ENCODE assay signal across 8 cellular contexts in genomic region chr2:160087854-160088745, GRCh38. TPM values are rescaled to one million over a fixed set of nuclear protein-coding genes. Genes with fewer than 3 reads are reported as not detected.
DNase-seq lines count a peak whose midpoint lies in the region; ATAC-seq and TF ChIP-seq lines count a peak whose summit lies in the region.

No MANE protein-coding gene starts in this region.

- H3K27me3 ChIP-seq in SU-DHL-6 (ENCODE audit: low read length) (no peaks in the 10 kb centered on the region), spleen (replicated peaks in 1 of 7) (no peaks in the 10 kb centered on the region)

- H3F3A ChIP-seq in SU-DHL-6 (ENCODE audit: insufficient read depth): no peaks in the 10 kb centered on the region

- no peaks in the 10 kb centered on the region for H3K79me2 ChIP-seq in SU-DHL-6 (ENCODE audit: insufficient read depth, low read length)

- H3K4me3 ChIP-seq in SU-DHL-6 (ENCODE audit: insufficient read depth, low read length, poor library complexity, severe bottlenecking): no peak overlapping the region
- no peak overlapping the region for H3K4me3 ChIP-seq in spleen

- H3K9ac ChIP-seq in SU-DHL-6 (ENCODE audit: low read length): no peak overlapping the region

- H3K4me2 ChIP-seq in SU-DHL-6 (ENCODE audit: low read depth, low read length, poor library complexity, severe bottlenecking): no peak overlapping the region

- H4K20me1 ChIP-seq in SU-DHL-6 (ENCODE audit: low read depth, low read length): no peaks in the 10 kb centered on the region

- peak; percentile 59 for ATAC-seq in HG03432 (IDR thresholded peaks at IDR 0.05; ENCODE audit: unreplicated experiment)
- no peak for ATAC-seq in GM21447 (IDR thresholded peaks at IDR 0.05; ENCODE audit: unreplicated experiment)
- ATAC-seq in GM21367 (IDR thresholded peaks at IDR 0.05; ENCODE audit: unreplicated experiment): no peak

- peaks cover 22% of the 10 kb centered on the region; the same call in 1 of the 2 replicates for H3K9me3 ChIP-seq in SU-DHL-6 (ENCODE audit: insufficient read depth, low read length)
- peaks cover 11 to 100% (median 99%) of the 10 kb centered on the region in 8 donors for H3K9me3 ChIP-seq in spleen

- no peak overlapping the region for H2AFZ ChIP-seq in SU-DHL-6 (ENCODE audit: low read depth, low read length, severe bottlenecking)

- DNase-seq in EL (peak; percentile 43), kidney tubule cell (ENCODE audit: low spot score) (peak; percentile 26), spleen (no peak), HPDE6-E6E7 (ENCODE audit: extremely low spot score) (no peak)

- no peak overlapping the region for H3K27ac ChIP-seq in SU-DHL-6 (ENCODE audit: low read depth, low read length)
- no peak overlapping the region for H3K27ac ChIP-seq in spleen

- TF ChIP-seq CTCF in SU-DHL-6 (IDR thresholded peaks at IDR 0.05; ENCODE audit: insufficient read depth, low read length, poor library complexity, severe bottlenecking) (peak; percentile 24), spleen (IDR thresholded peaks at IDR 0.05 in 8 of 11, conservative IDR thresholded peaks at IDR 0.05 in 3 of 11) (peak in 1 of 11 experiments; percentile 19)

- no peaks in the 10 kb centered on the region for H3K9me2 ChIP-seq in SU-DHL-6 (replicated peaks; ENCODE audit: insufficient read depth, low read length)

- TF ChIP-seq POLR2A in spleen (IDR thresholded peaks at IDR 0.05): no peak

- WGBS in spleen, 5 donors: 75 to 86% (median 77%) methylated on average over 4 of the region's 4 CpGs

- intact Hi-C loops in spleen (cut with DNase I; ENCODE audit: low total_unique reads): no loop called here

- no peaks in the 10 kb centered on the region for H3K4me1 ChIP-seq in spleen

- H3K36me3 ChIP-seq in SU-DHL-6 (ENCODE audit: low read length): no peaks in the 10 kb centered on the region
- no peaks in the 10 kb centered on the region for H3K36me3 ChIP-seq in spleen

RNA-seq across cellular contexts. Expression of gene PLA2R1, which starts 25.7 kb away (rescaled TPM):
- total RNA-seq in spleen: 10 to 100 TPM in 5 of 7 donors, 1 to 10 TPM in 2; 8.2 to 17.0 (median 11.1) TPM
- 1 to 10 TPM; 1.3 to 2.2 (median 1.8) TPM for polyA plus RNA-seq in spleen

Comparison
In these comparisons a context has a peak if more than half of its experiments do, and no peak if none do; other contexts are left out.
1. DNase-seq: peak in EL (single experiment) and kidney tubule cell (single experiment); none in spleen (single experiment) and HPDE6-E6E7 (single experiment).